17 cellular contexts compared by ENCODE assay signal in the genomic region with DNA sequence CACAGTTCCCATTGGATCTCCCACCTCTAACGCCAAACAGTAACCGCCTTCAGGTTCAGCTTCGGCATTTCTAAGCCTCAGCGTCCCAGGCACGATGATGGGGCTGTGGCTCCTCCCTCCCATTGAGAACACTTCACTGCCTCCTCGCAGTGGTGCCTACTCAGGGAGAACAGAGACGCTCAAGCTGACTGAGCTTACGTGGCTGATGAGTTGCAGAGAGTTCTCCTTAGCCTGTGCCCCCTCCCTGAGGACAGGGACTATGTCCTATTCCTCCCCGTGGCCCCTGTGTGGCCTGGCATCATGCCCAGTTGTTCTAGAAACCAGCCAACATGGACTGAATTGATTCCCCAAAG.
"Had no signal": no experiment of that assay in that cellular context is flagged by ENCODE, and none has a peak within 500 bp of the region (broad histone marks: within the 10 kb centered on the region; RNA-seq: fewer than 3 reads in every experiment).

No MANE protein-coding gene starts in this region.

- ATAC-seq: activated T-cell treated with anti-CD3 and anti-CD28 coated beads, Interleukin-2, amount 50 U/mL, for 4 hours; naive thymus-derived CD4-positive, alpha-beta T cell; sciatic nerve; stimulated activated naive CD8-positive, alpha-beta T cell treated with anti-CD3 and anti-CD28 coated beads, Interleukin-15, Interleukin-2, amounts not matched to agents 100 U/mL and 50 U/mL, for 24 hours had no signal

- H3K9me3 ChIP-seq: ascending aorta, prostate gland, spleen, thoracic aorta had no signal

- H3K27ac ChIP-seq: ascending aorta, prostate gland, thoracic aorta had no signal

- H3K4me3 ChIP-seq: ascending aorta, lung, prostate gland, spleen, thoracic aorta had no signal

- H3K36me3 ChIP-seq: ascending aorta, prostate gland, thoracic aorta had no signal

- H3K36me3 Mint-ChIP-seq: activated CD4-positive, alpha-beta memory T cell treated with anti-CD3 and anti-CD28 coated beads for 36 hours had no signal

- H3K27me3 ChIP-seq: ascending aorta, spleen had no signal

- H3K27me3 Mint-ChIP-seq: activated CD4-positive, alpha-beta memory T cell treated with anti-CD3 and anti-CD28 coated beads for 36 hours; activated naive CD8-positive, alpha-beta T cell treated with anti-CD3 and anti-CD28 coated beads, Interleukin-2, amount 10 ng/mL, durations not matched to agents 7 days and 5 days; naive thymus-derived CD4-positive, alpha-beta T cell had no signal

- H3K4me1 ChIP-seq: ascending aorta had no signal

- H3K27ac Mint-ChIP-seq: activated CD4-positive, alpha-beta memory T cell treated with anti-CD3 and anti-CD28 coated beads for 36 hours; activated naive CD8-positive, alpha-beta T cell treated with anti-CD3 and anti-CD28 coated beads, Interleukin-2, amount 10 ng/mL, durations not matched to agents 7 days and 5 days; naive thymus-derived CD4-positive, alpha-beta T cell; T-helper 2 cell treated with Interferon-gamma antibody and Interleukin-4, amounts not matched to agents 5 μg/mL and 100 μg/mL, for 36 hours had no signal

- H3K9me3 Mint-ChIP-seq: activated CD4-positive, alpha-beta memory T cell treated with anti-CD3 and anti-CD28 coated beads for 36 hours; activated naive CD8-positive, alpha-beta T cell treated with anti-CD3 and anti-CD28 coated beads, Interleukin-2, amount 10 ng/mL, durations not matched to agents 7 days and 5 days; activated T-cell treated with anti-CD3 and anti-CD28 coated beads, Interleukin-2, amount 50 U/mL, for 4 hours; naive thymus-derived CD4-positive, alpha-beta T cell; T-helper 2 cell treated with Interferon-gamma antibody and Interleukin-4, amounts not matched to agents 5 μg/mL and 100 μg/mL, for 36 hours had no signal

- H3K4me3 Mint-ChIP-seq: activated CD4-positive, alpha-beta memory T cell treated with anti-CD3 and anti-CD28 coated beads for 36 hours; activated naive CD8-positive, alpha-beta T cell treated with anti-CD3 and anti-CD28 coated beads, Interleukin-2, amount 10 ng/mL, durations not matched to agents 7 days and 5 days; activated T-cell treated with anti-CD3 and anti-CD28 coated beads, Interleukin-2, amount 50 U/mL, for 4 hours; naive thymus-derived CD4-positive, alpha-beta T cell; T-helper 2 cell treated with Interferon-gamma antibody and Interleukin-4, amounts not matched to agents 5 μg/mL and 100 μg/mL, for 36 hours had no signal

- DNase-seq: activated CD4-positive, alpha-beta memory T cell treated with anti-CD3 and anti-CD28 coated beads for 36 hours; activated CD4-positive, alpha-beta T cell treated with anti-CD3 and anti-CD28 coated beads for 1 hour; activated gamma-delta T cell treated with Interleukin-2 at 50 U/mL for 16 hours; activated naive CD8-positive, alpha-beta T cell treated with anti-CD3 and anti-CD28 coated beads, Interleukin-2, amount 10 ng/mL, durations not matched to agents 7 days and 5 days; activated T-cell treated with anti-CD3 and anti-CD28 coated beads, Interleukin-2, amount 50 U/mL, for 4 hours; effector CD4-positive, alpha-beta T cell; naive thymus-derived CD4-positive, alpha-beta T cell; stimulated activated CD4-positive, alpha-beta T cell treated with anti-CD3 and anti-CD28 coated beads, Interleukin-1b, Interleukin-23, amount 100 ng/mL, for 48 hours; stimulated activated naive CD8-positive, alpha-beta T cell treated with anti-CD3 and anti-CD28 coated beads, Interleukin-15, Interleukin-2, amounts not matched to agents 100 U/mL and 50 U/mL, for 24 hours; SW 1271 had no signal
